13 cellular contexts compared by ENCODE assay signal in the genomic region with DNA sequence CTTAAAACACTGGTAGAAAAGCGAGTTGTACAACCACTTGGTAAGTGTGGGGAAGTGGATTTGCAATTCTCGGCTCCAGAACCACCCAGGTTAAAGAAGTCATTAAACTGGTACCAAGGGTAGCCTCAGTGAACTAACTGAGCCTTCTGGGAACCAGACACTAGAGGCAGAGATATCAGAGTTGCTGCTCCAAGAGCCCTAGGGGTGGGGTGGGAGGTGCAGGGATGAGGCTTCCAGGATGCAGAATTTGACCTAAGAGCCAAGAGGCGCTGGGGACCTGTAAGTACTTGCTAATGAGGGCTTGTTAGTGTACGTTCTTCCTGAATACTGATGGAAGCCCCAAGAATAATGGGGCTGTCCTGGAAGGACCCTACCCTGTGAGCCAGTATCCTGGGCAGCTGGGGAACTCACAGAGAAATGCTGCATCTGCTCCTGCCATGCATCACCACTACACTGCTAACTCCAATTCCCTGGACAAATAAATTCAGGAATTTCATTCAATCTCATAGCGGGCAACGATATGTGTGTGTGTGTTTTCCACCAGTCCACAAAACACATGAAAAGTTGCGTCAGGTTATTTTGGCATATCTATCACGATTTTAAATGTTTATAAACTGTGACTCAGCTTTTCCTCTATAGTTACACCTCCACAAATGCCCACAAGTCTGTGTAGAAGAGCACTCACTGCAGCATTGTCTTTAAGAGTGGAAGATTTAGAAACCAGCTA. TPM values are rescaled to one million over a fixed set of nuclear protein-coding genes. Genes with fewer than 3 reads are reported as not detected.
DNase-seq lines count a peak whose midpoint lies in the region; ATAC-seq and TF ChIP-seq lines count a peak whose summit lies in the region.
"Had no signal": no experiment of that assay in that cellular context is flagged by ENCODE, and none has a peak within 500 bp of the region (broad histone marks: within the 10 kb centered on the region; RNA-seq: fewer than 3 reads in every experiment).

No MANE protein-coding gene starts in this region.

- no peaks in the 10 kb centered on the region for H3K9me3 ChIP-seq in breast epithelium
- H3K9me3 ChIP-seq in trophoblast cell (ENCODE audit: insufficient read depth, low read depth, low read length) = no peaks in the 10 kb centered on the region

- DNase-seq in MCF 10A (ENCODE audit: unreplicated experiment) (peak; percentile 49), breast epithelium (ENCODE audit: low spot score in 2 of 2) (no peak), amniotic epithelial cell (ENCODE audit: low read depth) (peak; percentile 83), fibroblast of the aortic adventitia (ENCODE audit: low read depth) (peak; percentile 88), superior temporal gyrus (ENCODE audit: extremely low spot score) (peak; percentile 42), trophoblast cell (no peak), HuH-7.5 (ENCODE audit: low spot score) (no peak)
- DNase-seq: AML-193, GOT3, NCI-H1436, NCI-H748 treated with DMSO at 0.1 percent for 48 hours had no signal

- no peak overlapping the region for H3K9ac ChIP-seq in trophoblast cell (ENCODE audit: low read length)

- no peak overlapping the region for H3K27ac Mint-ChIP-seq in MCF 10A (ENCODE audit: low read depth, unreplicated experiment)

- H2BK5ac ChIP-seq in trophoblast cell (ENCODE audit: low read depth, low read length, poor library complexity) = no peak overlapping the region

- no peak overlapping the region for H4K91ac ChIP-seq in trophoblast cell (ENCODE audit: low read depth, low read length)

- CTCF ChIA-PET in MCF 10A (lab: Yijun Ruan, JAX) = interaction anchor here (0.6 to 0.8 kb wide), 2 partner anchors 413 to 1033 kb away, joined by 3 to 6 read pairs; no protein-coding TSS in a partner anchor

- H4K12ac ChIP-seq in trophoblast cell (ENCODE audit: low read depth, low read length) = no peak overlapping the region

- H3K4ac ChIP-seq in trophoblast cell (ENCODE audit: low read depth, low read length) = no peak overlapping the region

- no peak overlapping the region for H3K4me2 ChIP-seq in trophoblast cell (ENCODE audit: low read length)

- H3K4me3 Mint-ChIP-seq in MCF 10A (ENCODE audit: unreplicated experiment) = no peak overlapping the region

- no TSS peak for BruUV-seq in MCF 10A (replicated peaks; lab: Mats Ljungman, UMichigan)

- no peak for ATAC-seq in HG03342 (IDR thresholded peaks at IDR 0.05; ENCODE audit: unreplicated experiment)

- H3K4me1 ChIP-seq in breast epithelium (no peaks in the 10 kb centered on the region), trophoblast cell (ENCODE audit: control insufficient read depth in 1 of 2, insufficient read depth in 2 of 2, low read length in 2 of 2) (peaks cover 0 to 2% of the 10 kb centered on the region in 2 experiments)

- no peaks in the 10 kb centered on the region for H3K27me3 ChIP-seq in breast epithelium
- H3K27me3 ChIP-seq in trophoblast cell (ENCODE audit: insufficient read depth, low read length) = no peaks in the 10 kb centered on the region
- H3K27me3 ChIP-seq: cardiac muscle cell had no signal

- no peak overlapping the region for H2BK120ac ChIP-seq in trophoblast cell (ENCODE audit: insufficient read depth, low read length, poor library complexity)

- H3K14ac ChIP-seq in trophoblast cell (ENCODE audit: low read length) = no peak overlapping the region

- no peaks in the 10 kb centered on the region for H3K36me3 Mint-ChIP-seq in MCF 10A (ENCODE audit: insufficient read depth, unreplicated experiment)

- no peak for TF ChIP-seq POLR2A in breast epithelium (IDR thresholded peaks at IDR 0.05)

- H3K9me3 Mint-ChIP-seq in MCF 10A (ENCODE audit: unreplicated experiment) = no peaks in the 10 kb centered on the region

- H3K27ac ChIP-seq in breast epithelium = no peak overlapping the region
- no peak overlapping the region for H3K27ac ChIP-seq in trophoblast cell (ENCODE audit: low read depth, low read length)
- H3K27ac ChIP-seq: cardiac muscle cell had no signal

- no peak overlapping the region for H2AFZ ChIP-seq in trophoblast cell (ENCODE audit: insufficient read depth, low read length, poor library complexity)

- H3K18ac ChIP-seq in trophoblast cell (ENCODE audit: low read length) = no peak overlapping the region

- peaks cover 7% of the 10 kb centered on the region for H3K4me1 Mint-ChIP-seq in MCF 10A (ENCODE audit: insufficient read depth, unreplicated experiment)

- POLR2A ChIA-PET in MCF 10A (lab: Yijun Ruan, JAX) = no interaction called here

- TF ChIP-seq CTCF in MCF 10A (IDR thresholded peaks at IDR 0.05; ENCODE audit: unreplicated experiment) (no peak), breast epithelium (IDR thresholded peaks at IDR 0.05) (no peak), fibroblast of the aortic adventitia (IDR thresholded peaks at IDR 0.05; ENCODE audit: insufficient read depth, low read length) (no peak)

- no peak overlapping the region for H2BK12ac ChIP-seq in trophoblast cell (ENCODE audit: low read length)

- H4K8ac ChIP-seq in trophoblast cell (ENCODE audit: low read depth, low read length) = no peak overlapping the region

- no peaks in the 10 kb centered on the region for H3K27me3 Mint-ChIP-seq in MCF 10A (ENCODE audit: insufficient read depth, unreplicated experiment)

- no CpG with 5 or more reads among the region's 8 CpGs for WGBS in trophoblast cell (ENCODE audit: extremely low coverage, insufficient coverage, insufficient read length)

- intact Hi-C loops in MCF 10A (cut with micrococcal nuclease) = no loop called here
- intact Hi-C loops in breast epithelium (cut with DNase I; ENCODE audit: low total_unique reads) = no loop called here

- H2AK5ac ChIP-seq in trophoblast cell (ENCODE audit: low read length) = no peak overlapping the region

- no peaks in the 10 kb centered on the region for H3K79me2 ChIP-seq in trophoblast cell (ENCODE audit: control insufficient read depth, insufficient read depth, low read length, poor library complexity)

- H3K4me3 ChIP-seq in breast epithelium = no peak overlapping the region
- H3K4me3 ChIP-seq in fibroblast of the aortic adventitia (ENCODE audit: low read depth, low read length) = no peak overlapping the region
- H3K4me3 ChIP-seq in trophoblast cell (ENCODE audit: low read depth, low read length) = no peak overlapping the region
- H3K4me3 ChIP-seq: cardiac muscle cell had no signal

- no peaks in the 10 kb centered on the region for H3K79me1 ChIP-seq in trophoblast cell (ENCODE audit: low read length)

- H3K23ac ChIP-seq in trophoblast cell (ENCODE audit: low read length) = no peak overlapping the region

- no peaks in the 10 kb centered on the region for H3K36me3 ChIP-seq in breast epithelium
- no peaks in the 10 kb centered on the region for H3K36me3 ChIP-seq in trophoblast cell (ENCODE audit: control insufficient read depth in 1 of 2, insufficient read depth in 2 of 2, low read length in 2 of 2)
- H3K36me3 ChIP-seq: cardiac muscle cell had no signal

RNA-seq across cellular contexts. Expression of a gene that starts 23.8 kb away (rescaled TPM):
- total RNA-seq in MCF 10A (2022) (12.0 and 12.9 TPM in 2 replicates), breast epithelium (10 to 100 TPM; 14.0 to 18.7 (median 14.7) TPM), fibroblast of the aortic adventitia (ENCODE audit: low replicate concordance) (7.8 and 13.1 TPM in 2 replicates)
- 11.0 and 11.1 TPM in 2 replicates for polyA plus RNA-seq in trophoblast cell (2013)

RNA-seq across cellular contexts. Expression of a gene that starts 38.8 kb away (rescaled TPM):
- 2.3 TPM in 1 of 2 replicates, not detected in the other for total RNA-seq in MCF 10A (2022)
- total RNA-seq in breast epithelium = 10 to 100 TPM in 1 of 3 donors, 1 to 10 TPM in 2; 5.9 to 13.0 (median 6.9) TPM
- not detected in 2 replicates for total RNA-seq in fibroblast of the aortic adventitia (ENCODE audit: low replicate concordance)
- polyA plus RNA-seq in trophoblast cell (2013) = 0.78 and 0.96 TPM in 2 replicates
- total RNA-seq: cardiac muscle cell had no signal
- polyA plus RNA-seq: cardiac muscle cell had no signal

RNA-seq across cellular contexts. Expression of a gene that starts 43.1 kb away (rescaled TPM):
- 0.58 and 2.9 TPM in 2 replicates for total RNA-seq in MCF 10A (2022)
- 1 to 10 TPM; 5.6 to 9.5 (median 5.8) TPM for total RNA-seq in breast epithelium
- total RNA-seq in fibroblast of the aortic adventitia (ENCODE audit: low replicate concordance) = 0.36 TPM in 1 of 2 replicates, not detected in the other
- 1.2 and 1.3 TPM in 2 replicates for polyA plus RNA-seq in trophoblast cell (2013)

Comparison
In these comparisons a context has a peak if more than half of its experiments do, and no peak if none do; other contexts are left out.
1. DNase-seq: peak in MCF 10A (single experiment), amniotic epithelial cell (single experiment), fibroblast of the aortic adventitia (single experiment) and superior temporal gyrus (single experiment); none in breast epithelium (0 of 2), trophoblast cell (0 of 2) and HuH-7.5 (single experiment).